9 cellular contexts compared by ENCODE assay signal in the genomic region with DNA sequence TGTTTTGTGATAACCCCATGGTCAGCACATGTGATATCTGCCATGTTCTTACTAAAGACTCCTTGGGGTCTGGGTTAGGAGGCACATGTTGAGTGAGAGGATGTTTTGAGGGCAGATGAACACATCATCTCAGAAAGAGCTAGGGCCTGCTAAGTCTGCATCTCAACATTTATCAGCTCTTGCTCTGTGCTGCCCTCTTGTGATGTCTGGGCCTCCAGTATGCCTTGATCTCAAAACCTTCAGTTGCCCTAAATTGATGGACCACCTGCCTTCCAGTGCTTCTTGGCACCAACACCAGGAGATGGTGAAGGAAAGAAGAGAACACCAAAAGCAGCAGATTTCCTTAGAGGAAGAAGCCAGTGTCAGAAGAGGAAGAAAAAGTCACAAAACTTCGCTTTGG. TPM values are rescaled to one million over a fixed set of nuclear protein-coding genes. Genes with fewer than 3 reads are reported as not detected.
DNase-seq lines count a peak whose midpoint lies in the region; ATAC-seq, FAIRE-seq and TF ChIP-seq lines count a peak whose summit lies in the region.
"Had no signal": no experiment of that assay in that cellular context is flagged by ENCODE, and none has a peak within 500 bp of the region (broad histone marks: within the 10 kb centered on the region; RNA-seq: fewer than 3 reads in every experiment).

No MANE protein-coding gene starts in this region.

- intact Hi-C loops in heart right ventricle (cut with DNase I) (loop anchor here in 1 of 10 donors (5.0 kb wide), 1 partner anchor 116 kb away; no protein-coding TSS in a partner anchor), Right ventricle myocardium inferior (cut with DNase I) (no loop called here)

- peak in 8 of 9 donors; percentile 8 to 58 (median 45) for TF ChIP-seq CTCF in heart right ventricle (IDR thresholded peaks at IDR 0.05)
- peak; percentile 57 for TF ChIP-seq CTCF in fibroblast of villous mesenchyme (IDR thresholded peaks at IDR 0.05; ENCODE audit: insufficient read depth, low read depth, low read length)

- DNase-seq in heart right ventricle (no peak), Right ventricle myocardium inferior (ENCODE audit: missing footprints) (no peak), OCI-M1 (lab: John Stamatoyannopoulos, UW) (peak; percentile 30), fibroblast of villous mesenchyme (ENCODE audit: low read depth) (peak; percentile 44), urothelium cell line (ENCODE audit: low spot score) (peak; percentile 6), COR-L47 (lab: John Stamatoyannopoulos, UW) (no peak)

- no peaks in the 10 kb centered on the region for H3K27me3 ChIP-seq in heart right ventricle

- 62 to 63% methylated on average over 1 of the region's 1 CpG for WGBS in heart right ventricle, 2 donors

- H3K36me3 ChIP-seq in heart right ventricle: no peaks in the 10 kb centered on the region

- H3K4me1 ChIP-seq in heart right ventricle: peaks cover 0 to 10% (median 0%) of the 10 kb centered on the region in 9 donors

- H3K9me3 ChIP-seq in heart right ventricle: no peaks in the 10 kb centered on the region

- peak overlapping the region in 5 of 10 donors; percentile 39 to 53 (median 48) for H3K27ac ChIP-seq in heart right ventricle

- FAIRE-seq in urothelium cell line (lab: Jason Lieb, UNC): no peak
- FAIRE-seq: GM18507 had no signal

- ATAC-seq in heart right ventricle (peak in 4 of 8 donors; percentile 45 to 60 (median 48)), Right ventricle myocardium inferior (no peak), HG03457 (IDR thresholded peaks at IDR 0.05; ENCODE audit: unreplicated experiment) (no peak), HG02870 (IDR thresholded peaks at IDR 0.05; ENCODE audit: unreplicated experiment) (no peak)

- H3K4me3 ChIP-seq in heart right ventricle (no peak overlapping the region), fibroblast of villous mesenchyme (ENCODE audit: low read depth, low read length) (no peak overlapping the region)

RNA-seq across cellular contexts. Expression of a gene that starts 22.5 kb away (rescaled TPM):
- total RNA-seq in heart right ventricle (10 to 100 TPM in 4 of 10 donors, 1 to 10 TPM in 6; 4.5 to 22.6 (median 8.0) TPM), Right ventricle myocardium inferior (7.0 TPM), fibroblast of villous mesenchyme (7.4 and 16.4 TPM in 2 replicates)
- 1 to 10 TPM; 1.4 to 2.1 TPM for polyA plus RNA-seq in heart right ventricle

Comparison
In these comparisons a context has a peak if more than half of its experiments do, and no peak if none do; other contexts are left out.
1. DNase-seq: peak in OCI-M1 (single experiment), fibroblast of villous mesenchyme (single experiment) and urothelium cell line (single experiment); none in heart right ventricle (0 of 2), Right ventricle myocardium inferior (single experiment) and COR-L47 (single experiment).